Comparison of ENCODE assay signal across 1 cellular context in genomic region chr12:54384591-54385041, GRCh38.
A peak's percentile ranks its signal among the peaks of the same experiment; 100 is the strongest.
TF ChIP-seq lines count a peak whose summit lies in the region.

TSS of gene ZNF385A (minus strand) at chr12:54384733. CDS start at chr12:54384514, 219 bp downstream.

TF ChIP-seq in K562, 482 proteins besides CTCF, POLR2A, EP300 and RAD21 (continued from another document):
- TF ChIP-seq YY1 (IDR thresholded peaks at IDR 0.05; ENCODE audit: borderline replicate concordance in 1 of 3, control insufficient read depth in 1 of 3, extremely low read depth in 1 of 3, insufficient read depth in 3 of 3, insufficient read length in 1 of 3, insufficient replicate concordance in 2 of 3, low read depth in 1 of 3, low read length in 2 of 3), result peak in 1 of 3 experiments; percentile 20
- TF ChIP-seq ASH1L (IDR thresholded peaks at IDR 0.05; ENCODE audit: borderline replicate concordance, low read depth, partially characterized antibody), result no peak
